ENCODE assay signal across 9 cellular contexts in genomic region chr20:37295001-37295400, GRCh38. TPM values are rescaled to one million over a fixed set of nuclear protein-coding genes. Genes with fewer than 3 reads are reported as not detected.
DNase-seq lines count a peak whose midpoint lies in the region; ATAC-seq, FAIRE-seq and TF ChIP-seq lines count a peak whose summit lies in the region.
"Had no signal": no experiment of that assay in that cellular context is flagged by ENCODE, and none has a peak within 500 bp of the region (broad histone marks: within the 10 kb centered on the region; RNA-seq: fewer than 3 reads in every experiment).

No MANE protein-coding gene starts in this region.

- H3K4me1 ChIP-seq in fibroblast of lung (ENCODE audit: control insufficient read depth, extremely low read depth, insufficient read depth, low read length) (peaks cover 28% of the 10 kb centered on the region), small intestine (ENCODE audit: control insufficient read depth in 2 of 2, insufficient read depth in 1 of 2, low read depth in 1 of 2, low read length in 1 of 2) (peaks cover 5 to 24% of the 10 kb centered on the region in 2 donors)

- intact Hi-C loops in posterior vena cava (cut with DNase I) = no loop called here

- TF ChIP-seq CTCF in fibroblast of lung (conservative IDR thresholded peaks at IDR 0.05 in 1 of 2, IDR thresholded peaks at IDR 0.05 in 1 of 2; ENCODE audit: low read depth in 1 of 2, low read length in 2 of 2) (no peak), GM13977 (IDR thresholded peaks at IDR 0.05; ENCODE audit: extremely low read depth, insufficient read depth, missing control alignments) (no peak)

- peak; percentile 68 for DNase-seq in H4 (ENCODE audit: low spot score)
- peak; percentile 99 for DNase-seq in RKO (ENCODE audit: low spot score)
- DNase-seq in fibroblast of lung (ENCODE audit: low read depth in 2 of 2) = peak; percentile 96 to 99
- peak; percentile 54 for DNase-seq in small intestine
- no peak for DNase-seq in KG1 (lab: John Stamatoyannopoulos, UW)
- DNase-seq in GM13977 (ENCODE audit: low spot score) = no peak
- no peak for DNase-seq in posterior vena cava (ENCODE audit: low spot score)
- DNase-seq: H9 had no signal

- no peak for FAIRE-seq in small intestine (lab: Jason Lieb, UNC)

- H3K9me3 ChIP-seq in fibroblast of lung (ENCODE audit: control insufficient read depth, insufficient read depth, low read depth, low read length) (no peaks in the 10 kb centered on the region), small intestine (ENCODE audit: control insufficient read depth, low read depth) (no peaks in the 10 kb centered on the region)

- peak overlapping the region; percentile 11 for H3K4me2 ChIP-seq in fibroblast of lung (ENCODE audit: extremely low read depth, insufficient read depth, low read length)

- in situ Hi-C loops in GM13977 (cut with MboI; ENCODE audit: low pct_unique_long_range_greater_than_20kb, low sequenced_read_pairs, unreplicated experiment) = no loop called here

- ATAC-seq in GM21515 (IDR thresholded peaks at IDR 0.05; ENCODE audit: unreplicated experiment) = no peak

- H3K9ac ChIP-seq in fibroblast of lung (ENCODE audit: insufficient read depth, low read length) = no peak overlapping the region

- H3K27ac ChIP-seq in fibroblast of lung (ENCODE audit: insufficient read depth, low read length) (peak overlapping the region; percentile 77), small intestine (ENCODE audit: low read depth in 1 of 2, low read length in 1 of 2) (peak overlapping the region; percentile 14 to 35)

- no peak overlapping the region for H3K4me3 ChIP-seq in fibroblast of lung (replicated peaks in 1 of 4; ENCODE audit: control extremely low read depth in 1 of 4, insufficient read depth in 1 of 4, low read depth in 3 of 4, low read length in 4 of 4)
- H3K4me3 ChIP-seq in small intestine (ENCODE audit: low read depth in 1 of 2, low read length in 2 of 2) = no peak overlapping the region

- H3K36me3 ChIP-seq in fibroblast of lung (ENCODE audit: control insufficient read depth, insufficient read depth, low read length) (peaks cover 2% of the 10 kb centered on the region), small intestine (ENCODE audit: control insufficient read depth in 2 of 2, insufficient read depth in 2 of 2, low read length in 2 of 2) (peaks cover 0 to 2% of the 10 kb centered on the region in 2 donors)

- 8 to 26% (median 24%) methylated on average over 3 of the region's 3 CpGs for WGBS in small intestine, 3 donors

- H3K27me3 ChIP-seq in fibroblast of lung (ENCODE audit: control insufficient read depth, insufficient read depth, low read length) (no peaks in the 10 kb centered on the region), small intestine (ENCODE audit: control insufficient read depth in 2 of 2, insufficient read depth in 2 of 2, low read length in 2 of 2) (no peaks in the 10 kb centered on the region)

- no peak overlapping the region for H2AFZ ChIP-seq in fibroblast of lung (ENCODE audit: low read length)

- H4K20me1 ChIP-seq in fibroblast of lung (ENCODE audit: control insufficient read depth, extremely low read depth, insufficient read depth, low read length) = no peaks in the 10 kb centered on the region

- H3K79me2 ChIP-seq in fibroblast of lung (ENCODE audit: control insufficient read depth, insufficient read depth, low read length) = peaks cover 59% of the 10 kb centered on the region

RNA-seq across cellular contexts. Expression of gene MANBAL, which starts 5.5 kb away (rescaled TPM):
- 14.5 and 18.8 TPM in 2 replicates for total RNA-seq in H4 (2014; rRNA removed; shearing (Covaris generic))
- total RNA-seq in fibroblast of lung (14.4 and 25.8 TPM in 2 replicates), posterior vena cava (10 to 100 TPM; 51.9 to 54.2 TPM)
- polyA plus RNA-seq in fibroblast of lung (99.9 and 105 TPM in 2 replicates), small intestine (10 to 100 TPM; 49.2 to 70.0 (median 50.3) TPM)
- 78.4 and 81.3 TPM in 2 replicates for polyA plus RNA-seq in fibroblast of lung (2012)
- polyA minus RNA-seq in fibroblast of lung (ENCODE audit: low replicate concordance) = 63.6 and 78.5 TPM in 2 replicates

RNA-seq across cellular contexts. Expression of gene GHRH, which starts 33.4 kb away (rescaled TPM):
- not detected in 2 replicates for total RNA-seq in H4 (2014; rRNA removed; shearing (Covaris generic))
- total RNA-seq in fibroblast of lung (not detected in 2 replicates), posterior vena cava (not detected)
- polyA plus RNA-seq in fibroblast of lung (not detected in 2 replicates), small intestine (not detected)
- polyA plus RNA-seq in fibroblast of lung (2012) = not detected in 2 replicates
- not detected in 2 replicates for polyA minus RNA-seq in fibroblast of lung (ENCODE audit: low replicate concordance)
- total RNA-seq: H9 had no signal

RNA-seq across cellular contexts. Expression of gene SRC, which starts 50.9 kb away (rescaled TPM):
- total RNA-seq in H4 (2014; rRNA removed; shearing (Covaris generic)) = 7.2 and 7.6 TPM in 2 replicates
- total RNA-seq in fibroblast of lung (12.3 and 20.3 TPM in 2 replicates), posterior vena cava (10 to 100 TPM; 35.4 to 39.1 TPM)
- polyA plus RNA-seq in fibroblast of lung (17.8 and 18.6 TPM in 2 replicates), small intestine (100 to 1,000 TPM in 1 of 3 donors, 10 to 100 TPM in 2; 70.8 to 107 (median 83.6) TPM)
- polyA plus RNA-seq in fibroblast of lung (2012) = 17.6 and 20.6 TPM in 2 replicates
- polyA minus RNA-seq in fibroblast of lung (ENCODE audit: low replicate concordance) = 75.3 and 83.3 TPM in 2 replicates

Comparison
In these comparisons a context has a peak if more than half of its experiments do, and no peak if none do; other contexts are left out.
1. DNase-seq: peak in H4 (single experiment), RKO (single experiment), fibroblast of lung (2 of 2) and small intestine (single experiment); none in KG1 (single experiment), GM13977 (single experiment) and posterior vena cava (single experiment).